ENCODE assay signal across 11 cellular contexts in the genomic region with DNA sequence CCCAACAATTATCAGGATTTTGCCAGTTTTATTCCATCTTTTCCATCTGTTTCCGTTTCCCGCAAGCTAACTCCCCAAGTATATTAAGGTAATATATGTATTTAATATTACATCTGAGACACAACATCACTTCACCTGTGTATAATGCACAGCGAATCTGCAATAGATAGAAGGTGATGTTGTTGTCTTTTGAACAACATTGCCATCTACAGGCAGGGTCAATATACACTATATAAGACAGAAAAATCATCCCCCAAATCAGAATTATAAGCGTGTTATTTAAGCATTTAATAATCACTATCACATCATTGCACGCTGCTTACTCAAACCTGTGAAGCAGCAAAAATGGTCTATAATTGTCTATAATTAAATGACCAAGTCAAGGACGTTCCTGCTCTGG.
DNase-seq lines count a peak whose midpoint lies in the region; ATAC-seq and TF ChIP-seq lines count a peak whose summit lies in the region.
"Had no signal": no experiment of that assay in that cellular context is flagged by ENCODE, and none has a peak within 500 bp of the region (broad histone marks: within the 10 kb centered on the region; RNA-seq: fewer than 3 reads in every experiment).

No MANE protein-coding gene starts in this region.

- H4K20me1 ChIP-seq in OCI-LY1 (ENCODE audit: insufficient read depth, low read length), result no peaks in the 10 kb centered on the region

- intact Hi-C loops in tibial artery (cut with DNase I; ENCODE audit: low total_unique reads), result loop anchor here (5.0 kb wide), 1 partner anchor 566 kb away; no protein-coding TSS in a partner anchor

- no peaks in the 10 kb centered on the region for H3K9me2 ChIP-seq in OCI-LY1 (ENCODE audit: low read depth, low read length)

- CTCF ChIA-PET in activated CD8-positive, alpha-beta memory T cell treated with anti-CD3 and anti-CD28 coated beads, Interleukin-2, amount 10 ng/mL, durations not matched to agents 7 days and 5 days (lab: Charles Lee), result no interaction called here

- TF ChIP-seq CTCF in OCI-LY1 (IDR thresholded peaks at IDR 0.05; ENCODE audit: low read length), result peak; percentile 43; the same call in 1 of the 2 replicates
- TF ChIP-seq CTCF in tibial artery (IDR thresholded peaks at IDR 0.05), result peak; percentile 36 to 42

- no peaks in the 10 kb centered on the region for H3K4me1 Mint-ChIP-seq in effector memory CD8-positive, alpha-beta T cell (ENCODE audit: low read depth in 2 of 2)
- no peaks in the 10 kb centered on the region for H3K4me1 Mint-ChIP-seq in activated CD8-positive, alpha-beta memory T cell treated with anti-CD3 and anti-CD28 coated beads, Interleukin-2, amount 10 ng/mL, durations not matched to agents 7 days and 5 days

- H3K4me1 ChIP-seq in OCI-LY1 (ENCODE audit: insufficient read depth, low read length, severe bottlenecking), result no peaks in the 10 kb centered on the region
- H3K4me1 ChIP-seq in tibial artery, result no peaks in the 10 kb centered on the region

- H3K9me3 ChIP-seq in OCI-LY1 (ENCODE audit: low read length) (no peaks in the 10 kb centered on the region), tibial artery (no peaks in the 10 kb centered on the region)

- no peak overlapping the region for H3K4me3 Mint-ChIP-seq in effector memory CD8-positive, alpha-beta T cell
- H3K4me3 Mint-ChIP-seq in activated CD8-positive, alpha-beta memory T cell treated with anti-CD3 and anti-CD28 coated beads, Interleukin-2, amount 10 ng/mL, durations not matched to agents 7 days and 5 days, result no peak overlapping the region
- H3K4me3 Mint-ChIP-seq: CD8-positive, alpha-beta T cell had no signal

- no peaks in the 10 kb centered on the region for H3K36me3 Mint-ChIP-seq in effector memory CD8-positive, alpha-beta T cell (ENCODE audit: insufficient read depth)
- no peaks in the 10 kb centered on the region for H3K36me3 Mint-ChIP-seq in activated CD8-positive, alpha-beta memory T cell treated with anti-CD3 and anti-CD28 coated beads, Interleukin-2, amount 10 ng/mL, durations not matched to agents 7 days and 5 days
- H3K36me3 Mint-ChIP-seq: CD8-positive, alpha-beta T cell had no signal

- no peak overlapping the region for H3K4me2 ChIP-seq in OCI-LY1 (ENCODE audit: low read length)

- no peak overlapping the region for H3K27ac ChIP-seq in OCI-LY1 (ENCODE audit: low read depth, low read length, poor library complexity, severe bottlenecking)
- no peak overlapping the region for H3K27ac ChIP-seq in tibial artery

- DNase-seq in NOMO-1 treated with DMSO at 0.1 percent for 48 hours (lab: John Stamatoyannopoulos, UW; ENCODE audit: unreplicated experiment) (peak; percentile 3), NOMO-1 treated with dmso at 0.1 percent for 144 hours (lab: John Stamatoyannopoulos, UW; ENCODE audit: unreplicated experiment) (no peak), fibroblast of the conjunctiva (ENCODE audit: low read depth) (peak; percentile 3), tibial artery (no peak)
- DNase-seq in effector memory CD8-positive, alpha-beta T cell, result no peak
- DNase-seq in activated CD8-positive, alpha-beta memory T cell treated with anti-CD3 and anti-CD28 coated beads, Interleukin-2, amount 10 ng/mL, durations not matched to agents 7 days and 5 days, result no peak
- DNase-seq: aorta; CD8-positive, alpha-beta T cell; stimulated activated CD4-positive, alpha-beta T cell treated with anti-CD3 and anti-CD28 coated beads, Interleukin-2, amount 100 ng/mL, for 48 hours had no signal

- peaks cover 0 to 8% of the 10 kb centered on the region in 2 donors for H3K9me3 Mint-ChIP-seq in effector memory CD8-positive, alpha-beta T cell
- H3K9me3 Mint-ChIP-seq in activated CD8-positive, alpha-beta memory T cell treated with anti-CD3 and anti-CD28 coated beads, Interleukin-2, amount 10 ng/mL, durations not matched to agents 7 days and 5 days (ENCODE audit: low read depth), result no peaks in the 10 kb centered on the region
- H3K9me3 Mint-ChIP-seq: CD8-positive, alpha-beta T cell had no signal

- H3F3A ChIP-seq in OCI-LY1 (ENCODE audit: insufficient read depth, low read length), result no peaks in the 10 kb centered on the region

- ATAC-seq in effector memory CD8-positive, alpha-beta T cell (replicated peaks), result no peak
- ATAC-seq in activated CD8-positive, alpha-beta memory T cell treated with anti-CD3 and anti-CD28 coated beads, Interleukin-2, amount 10 ng/mL, durations not matched to agents 7 days and 5 days, result no peak
- no peak for ATAC-seq in HG02981 (IDR thresholded peaks at IDR 0.05; ENCODE audit: unreplicated experiment)
- ATAC-seq: CD8-positive, alpha-beta T cell had no signal

- no peaks in the 10 kb centered on the region for H3K27me3 ChIP-seq in OCI-LY1 (ENCODE audit: insufficient read depth, low read length)
- H3K27me3 ChIP-seq in tibial artery, result no peaks in the 10 kb centered on the region

- H3K27me3 Mint-ChIP-seq in effector memory CD8-positive, alpha-beta T cell, result no peaks in the 10 kb centered on the region
- H3K27me3 Mint-ChIP-seq in activated CD8-positive, alpha-beta memory T cell treated with anti-CD3 and anti-CD28 coated beads, Interleukin-2, amount 10 ng/mL, durations not matched to agents 7 days and 5 days, result no peaks in the 10 kb centered on the region

- no peak overlapping the region for H3K27ac Mint-ChIP-seq in effector memory CD8-positive, alpha-beta T cell
- no peak overlapping the region for H3K27ac Mint-ChIP-seq in activated CD8-positive, alpha-beta memory T cell treated with anti-CD3 and anti-CD28 coated beads, Interleukin-2, amount 10 ng/mL, durations not matched to agents 7 days and 5 days
- H3K27ac Mint-ChIP-seq: CD8-positive, alpha-beta T cell had no signal

- H3K4me3 ChIP-seq in OCI-LY1 (ENCODE audit: low read depth, low read length, poor library complexity, severe bottlenecking) (no peak overlapping the region), tibial artery (no peak overlapping the region)

- no peak overlapping the region for H3K9ac ChIP-seq in OCI-LY1 (ENCODE audit: low read length)

- H3K36me3 ChIP-seq in OCI-LY1 (ENCODE audit: insufficient read depth, low read length), result no peaks in the 10 kb centered on the region
- H3K36me3 ChIP-seq in tibial artery, result no peaks in the 10 kb centered on the region

- no peak overlapping the region for H2AFZ ChIP-seq in OCI-LY1 (ENCODE audit: low read length)

- H3K79me2 ChIP-seq in OCI-LY1 (ENCODE audit: insufficient read depth, low read length), result no peaks in the 10 kb centered on the region

Comparison
In these comparisons a context has a peak if more than half of its experiments do, and no peak if none do; other contexts are left out.
1. DNase-seq: peak in NOMO-1 treated with DMSO at 0.1 percent for 48 hours (single experiment) and fibroblast of the conjunctiva (single experiment); none in NOMO-1 treated with dmso at 0.1 percent for 144 hours (single experiment), tibial artery (0 of 2), effector memory CD8-positive, alpha-beta T cell (0 of 3) and activated CD8-positive, alpha-beta memory T cell treated with anti-CD3 and anti-CD28 coated beads, Interleukin-2, amount 10 ng/mL, durations not matched to agents 7 days and 5 days (single experiment).